Comparison of ENCODE assay signal across 8 cellular contexts in the genomic region with DNA sequence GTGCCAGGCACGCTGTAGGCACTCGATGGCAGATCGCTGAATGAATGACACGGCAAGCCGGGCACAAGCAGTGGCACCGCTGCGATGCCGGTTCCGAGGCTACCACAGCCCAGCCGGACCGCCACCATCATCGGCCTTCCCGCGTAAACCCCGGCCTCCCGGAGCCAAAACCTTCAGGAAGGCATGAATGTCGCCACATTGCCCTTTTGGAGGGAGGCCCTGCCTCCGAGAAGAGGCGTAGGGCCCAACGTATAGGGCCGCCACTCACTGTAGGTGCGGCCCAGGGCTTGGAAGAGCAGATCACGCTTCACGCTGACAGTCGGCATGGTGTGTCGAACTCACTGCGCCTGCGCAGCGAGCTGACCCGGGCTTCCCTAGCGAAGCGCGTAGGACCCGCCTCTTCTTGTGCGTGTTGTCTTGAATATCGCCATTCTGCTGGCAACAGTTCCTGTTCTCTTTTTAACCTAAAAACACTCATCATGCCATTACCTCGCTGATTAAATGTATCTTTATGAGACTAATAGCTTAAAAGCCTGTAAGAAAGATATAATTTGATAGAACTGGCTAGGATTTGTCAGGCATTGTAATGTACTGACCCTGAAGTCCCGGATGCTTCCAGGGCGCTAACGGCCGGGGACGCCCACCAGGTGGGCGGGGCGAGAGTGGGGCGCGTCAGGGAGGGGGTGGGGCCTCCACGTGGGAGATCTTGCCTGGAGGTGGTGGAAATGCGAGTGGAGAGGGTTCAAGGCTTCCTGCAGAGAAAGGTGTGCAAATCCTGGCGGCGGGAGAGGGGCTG. TPM values are rescaled to one million over a fixed set of nuclear protein-coding genes. Genes with fewer than 3 reads are reported as not detected.
DNase-seq lines count a peak whose midpoint lies in the region; ATAC-seq and TF ChIP-seq lines count a peak whose summit lies in the region.

A gene (minus strand): TSS at position 345 of the 796 bp plus-strand sequence. CDS start 19 bp downstream, at position 326.

- H2AFZ ChIP-seq in IMR-90 (replicated peaks; ENCODE audit: low read length, poor library complexity): peak within 1 kb of the TSS; percentile 93

- no TSS peak for BruUV-seq in IMR-90 (replicated peaks; lab: Mats Ljungman, UMichigan)

- H2BK120ac ChIP-seq in IMR-90 (ENCODE audit: low read depth, low read length): peak within 1 kb of the TSS; percentile 92

- peak within 1 kb of the TSS; percentile 79 for H2AK5ac ChIP-seq in IMR-90 (ENCODE audit: low read depth, low read length)

- in situ Hi-C loops in IMR-90 (cut with MboI; ENCODE audit: low sequenced_read_pairs): no loop called here

- POLR2A ChIA-PET in IMR-90 (lab: Charles Lee; ENCODE audit: unreplicated experiment): interaction anchor here (0.6 kb wide), 1 partner anchor 908 kb away, joined by 4 read pairs; no protein-coding TSS in a partner anchor

- H3K14ac ChIP-seq in IMR-90 (replicated peaks; ENCODE audit: low read depth, low read length): peak within 1 kb of the TSS; percentile 93

- intact Hi-C loops in IMR-90 (cut with micrococcal nuclease) (loop anchor here (1.0 kb wide), 1 partner anchor 283 kb away; no protein-coding TSS in a partner anchor), mucosa of descending colon (cut with DNase I, micrococcal nuclease) (no loop called here)

- peak within 1 kb of the TSS; percentile 72 for H4K5ac ChIP-seq in IMR-90 (ENCODE audit: low read depth, low read length)

- peaks cover 5% of the 10 kb centered on the region for H3K9me1 ChIP-seq in IMR-90 (ENCODE audit: insufficient read depth, low read length)

- H3K27me3 ChIP-seq in IMR-90 (ENCODE audit: control insufficient read depth, insufficient read depth, low read length): no peaks in the 10 kb centered on the region

- H4K20me1 ChIP-seq in IMR-90 (ENCODE audit: insufficient read depth, low read length): 0 out of 2 replicates have a peak, but pooled peaks cover 3% of the 10 kb centered on the region

- TF ChIP-seq RAD21 in IMR-90 (IDR thresholded peaks at IDR 0.05; ENCODE audit: low read length): no peak

- H3K36me3 ChIP-seq in IMR-90 (ENCODE audit: control insufficient read depth, insufficient read depth, low read length) (no peaks in the 10 kb centered on the region; the same call in 1 of the 2 replicates), mucosa of descending colon (ENCODE audit: low read depth) (no peaks in the 10 kb centered on the region)

- peaks cover 22 to 41% of the 10 kb centered on the region in 2 experiments; a peak in 3 of 4 replicates for H3K79me1 ChIP-seq in IMR-90 (ENCODE audit: low read depth in 1 of 2, low read length in 2 of 2)

- DNase-seq in DMS 273 (lab: John Stamatoyannopoulos, UW; ENCODE audit: unreplicated experiment) (peak; percentile 98), IMR-90 (peak; percentile 96), OCI-M1 (lab: John Stamatoyannopoulos, UW) (peak; percentile 97), activated T-cell treated with anti-CD3 and anti-CD28 coated beads for 24 hours (ENCODE audit: low read depth) (peak; percentile 87), epithelial cell of esophagus (ENCODE audit: low read depth) (peak; percentile 97), mucosa of descending colon (peak; percentile 94 to 97 (median 96))
- DNase-seq in stimulated activated CD8-positive, alpha-beta memory T cell treated with anti-CD3 and anti-CD28 coated beads, Interleukin-4, amount 100 ng/mL, for 24 hours (ENCODE audit: low read depth): peak; percentile 87

- peak; percentile 47; the same call in 1 of the 2 replicates for TF ChIP-seq POLR2A in IMR-90 (IDR thresholded peaks at IDR 0.05; ENCODE audit: low read depth, low read length)

- dilution Hi-C loops in IMR-90 (cut with HindIII; ENCODE audit: low sequenced_read_pairs, unreplicated experiment): no loop called here

- H3K9me3 ChIP-seq in IMR-90 (ENCODE audit: control insufficient read depth, insufficient read depth, low read length) (no peaks in the 10 kb centered on the region), mucosa of descending colon (no peaks in the 10 kb centered on the region)

- peak within 1 kb of the TSS; percentile 82 for H3K27ac ChIP-seq in IMR-90 (ENCODE audit: insufficient read depth, low read length)

- CTCF ChIA-PET in IMR-90 (lab: Yijun Ruan, JAX): no interaction called here

- H3K4me3 ChIP-seq in IMR-90 (ENCODE audit: insufficient read depth, low read depth, low read length) (peak within 1 kb of the TSS; percentile 89), epithelial cell of esophagus (ENCODE audit: low read length) (peak within 1 kb of the TSS; percentile 92), mucosa of descending colon (peak within 1 kb of the TSS; percentile 88)

- ATAC-seq in GM21528 (IDR thresholded peaks at IDR 0.05; ENCODE audit: low FRiP score, unreplicated experiment): peak; percentile 96
- ATAC-seq in IMR-90 (ENCODE audit: low read depth): peak; percentile 96
- ATAC-seq in mucosa of descending colon: peak; percentile 94

- H3K9ac ChIP-seq in IMR-90 (ENCODE audit: low read depth, low read length): peak within 1 kb of the TSS; percentile 92

- peak within 1 kb of the TSS; percentile 100 for H3K56ac ChIP-seq in IMR-90 (ENCODE audit: extremely low read depth, insufficient read depth, low read length)

- peak within 1 kb of the TSS; percentile 79; the same call in 1 of the 2 replicates for H3K23ac ChIP-seq in IMR-90 (ENCODE audit: low read depth, low read length)

- peak within 1 kb of the TSS; percentile 96; the same call in 2 of the 3 replicates for H2BK15ac ChIP-seq in IMR-90 (ENCODE audit: low read depth, low read length)

- H4K91ac ChIP-seq in IMR-90 (ENCODE audit: insufficient read depth, low read depth, low read length): peak within 1 kb of the TSS; percentile 86

- H3K4me2 ChIP-seq in IMR-90 (ENCODE audit: low read depth, low read length): peak within 1 kb of the TSS; percentile 93

- H2BK5ac ChIP-seq in IMR-90 (ENCODE audit: low read depth, low read length, poor library complexity, severe bottlenecking): peak within 1 kb of the TSS; percentile 98

- H4K8ac ChIP-seq in IMR-90 (ENCODE audit: low read depth in 2 of 2, low read length in 2 of 2): peak within 1 kb of the TSS; percentile 39 to 96

- H3K4ac ChIP-seq in IMR-90 (ENCODE audit: low read depth, low read length): peak within 1 kb of the TSS; percentile 87

- 0% methylated on average over 31 of the region's 50 CpGs; no CpG with 5 or more reads in 1 of the 2 experiments for WGBS in IMR-90 (ENCODE audit: extremely low coverage in 2 of 2, insufficient read length in 1 of 2), 2 experiments

- peak within 1 kb of the TSS; percentile 86 for H2AK9ac ChIP-seq in IMR-90 (replicated peaks; ENCODE audit: low read depth, low read length, poor library complexity)

- H3K4me1 ChIP-seq in IMR-90 (ENCODE audit: control insufficient read depth, insufficient read depth, low read length): no peaks in the 10 kb centered on the region; the same call in 1 of the 2 replicates
- peaks cover 18% of the 10 kb centered on the region for H3K4me1 ChIP-seq in mucosa of descending colon (ENCODE audit: low read depth)

- TF ChIP-seq CTCF in IMR-90 (conservative IDR thresholded peaks at IDR 0.05; ENCODE audit: low read depth, low read length): no peak
- no peak for TF ChIP-seq CTCF in epithelial cell of esophagus (IDR thresholded peaks at IDR 0.05; ENCODE audit: insufficient read depth, low read depth, low read length, missing control alignments)
- no peak for TF ChIP-seq CTCF in mucosa of descending colon (IDR thresholded peaks at IDR 0.05)

- peak within 1 kb of the TSS; percentile 91; the same call in 1 of the 2 replicates for H2BK20ac ChIP-seq in IMR-90 (ENCODE audit: low read depth, low read length)

- peak within 1 kb of the TSS; percentile 91 for H3K18ac ChIP-seq in IMR-90 (ENCODE audit: low read depth, low read length)

TF ChIP-seq in IMR-90, 13 proteins besides CTCF, POLR2A, EP300 and RAD21:
- TF ChIP-seq MAZ (IDR thresholded peaks at IDR 0.05; ENCODE audit: borderline replicate concordance, low read depth, low read length) (peak; percentile 63; the same call in 1 of the 2 replicates), NFE2L2 (IDR thresholded peaks at IDR 0.05; ENCODE audit: low read depth, low read length) (no peak), FOS (IDR thresholded peaks at IDR 0.05; ENCODE audit: low read depth, low read length) (no peak), MAFK (IDR thresholded peaks at IDR 0.05; ENCODE audit: low read depth, low read length) (no peak), CEBPB (IDR thresholded peaks at IDR 0.05; ENCODE audit: low read depth, low read length) (no peak), BHLHE40 (IDR thresholded peaks at IDR 0.05; ENCODE audit: low read depth, low read length) (peak; percentile 12; the same call in 1 of the 2 replicates), MXI1 (IDR thresholded peaks at IDR 0.05; ENCODE audit: borderline replicate concordance, low read depth, low read length) (peak; percentile 99), CHD1 (IDR thresholded peaks at IDR 0.05; ENCODE audit: low read depth, low read length) (no peak), RFX5 (IDR thresholded peaks at IDR 0.05; ENCODE audit: low read depth, low read length) (no peak), RCOR1 (IDR thresholded peaks at IDR 0.05; ENCODE audit: insufficient replicate concordance, low read length) (no peak), SMC3 (IDR thresholded peaks at IDR 0.05; ENCODE audit: low read depth, low read length) (no peak)
- TF ChIP-seq, protein P1, sequence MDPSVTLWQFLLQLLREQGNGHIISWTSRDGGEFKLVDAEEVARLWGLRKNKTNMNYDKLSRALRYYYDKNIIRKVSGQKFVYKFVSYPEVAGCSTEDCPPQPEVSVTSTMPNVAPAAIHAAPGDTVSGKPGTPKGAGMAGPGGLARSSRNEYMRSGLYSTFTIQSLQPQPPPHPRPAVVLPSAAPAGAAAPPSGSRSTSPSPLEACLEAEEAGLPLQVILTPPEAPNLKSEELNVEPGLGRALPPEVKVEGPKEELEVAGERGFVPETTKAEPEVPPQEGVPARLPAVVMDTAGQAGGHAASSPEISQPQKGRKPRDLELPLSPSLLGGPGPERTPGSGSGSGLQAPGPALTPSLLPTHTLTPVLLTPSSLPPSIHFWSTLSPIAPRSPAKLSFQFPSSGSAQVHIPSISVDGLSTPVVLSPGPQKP (IDR thresholded peaks at IDR 0.05; ENCODE audit: borderline replicate concordance, low read depth, low read length): no peak
- TF ChIP-seq, protein P2, sequence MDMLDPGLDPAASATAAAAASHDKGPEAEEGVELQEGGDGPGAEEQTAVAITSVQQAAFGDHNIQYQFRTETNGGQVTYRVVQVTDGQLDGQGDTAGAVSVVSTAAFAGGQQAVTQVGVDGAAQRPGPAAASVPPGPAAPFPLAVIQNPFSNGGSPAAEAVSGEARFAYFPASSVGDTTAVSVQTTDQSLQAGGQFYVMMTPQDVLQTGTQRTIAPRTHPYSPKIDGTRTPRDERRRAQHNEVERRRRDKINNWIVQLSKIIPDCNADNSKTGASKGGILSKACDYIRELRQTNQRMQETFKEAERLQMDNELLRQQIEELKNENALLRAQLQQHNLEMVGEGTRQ (IDR thresholded peaks at IDR 0.05; ENCODE audit: low read depth, low read length): peak; percentile 73

RNA-seq across cellular contexts. Expression of the gene that starts here (rescaled TPM):
- 21.1 and 27.2 TPM in 2 replicates for total RNA-seq in IMR-90 (2012; rRNA removed)
- polyA plus RNA-seq in IMR-90 (2012; rRNA removed): 26.9 and 32.5 TPM in 2 replicates
- polyA plus RNA-seq in IMR-90 (2012; cell fraction: cytosol; rRNA removed): 5.0 and 8.7 TPM in 2 replicates
- polyA plus RNA-seq in IMR-90 (2012; cell fraction: nucleus; rRNA removed; ENCODE audit: low replicate concordance): 2.2 and 15.2 TPM in 2 replicates
- 10 to 100 TPM; 18.0 to 27.2 (median 21.1) TPM for total RNA-seq in mucosa of descending colon

Comparison
In these comparisons a context has a peak if more than half of its experiments do, and no peak if none do; other contexts are left out.
1. Peak in every context shown above with its lines: DNase-seq, ATAC-seq, H3K4me3 ChIP-seq and H3K27ac ChIP-seq.